ENCODE assay signal across 8 cellular contexts in genomic region chr6:153129873-153130514, GRCh38. TPM values are rescaled to one million over a fixed set of nuclear protein-coding genes. Genes with fewer than 3 reads are reported as not detected.
A peak's percentile ranks its signal among the peaks of the same experiment; 100 is the strongest.
DNase-seq lines count a peak whose midpoint lies in the region; ATAC-seq, FAIRE-seq and TF ChIP-seq lines count a peak whose summit lies in the region.

No MANE protein-coding gene starts in this region.

- TF ChIP-seq CTCF in bronchial epithelial cell (IDR thresholded peaks at IDR 0.05; ENCODE audit: insufficient read depth, low read length, severe bottlenecking) (no peak), testis (IDR thresholded peaks at IDR 0.05) (no peak)

- H3K27ac ChIP-seq in HUES64 (ENCODE audit: low read depth, low read length) (no peak overlapping the region), testis (peak overlapping the region in 1 of 2 donors; percentile 3)

- peaks cover 41% of the 10 kb centered on the region for H3K27me3 ChIP-seq in HUES64 (ENCODE audit: insufficient read depth, low read length)
- H3K27me3 ChIP-seq in bronchial epithelial cell (ENCODE audit: control insufficient read depth, insufficient read depth, low read length) = no peaks in the 10 kb centered on the region
- H3K27me3 ChIP-seq in testis = no peaks in the 10 kb centered on the region

- TF ChIP-seq POLR2A in testis (IDR thresholded peaks at IDR 0.05) = no peak

- FAIRE-seq in bronchial epithelial cell (lab: Jason Lieb, UNC) = no peak

- DNase-seq in Daoy (ENCODE audit: low read depth) (peak; percentile 51), bronchial epithelial cell (ENCODE audit: low read depth) (no peak), left kidney (ENCODE audit: low read depth, low spot score) (peak; percentile 60), testis (no peak)

- ATAC-seq in GM18502 (IDR thresholded peaks at IDR 0.05; ENCODE audit: poor library complexity, unreplicated experiment) (no peak), HG03175 (IDR thresholded peaks at IDR 0.05; ENCODE audit: unreplicated experiment) (no peak)
- no peak for ATAC-seq in activated CD4-positive, CD25-positive, alpha-beta regulatory T cell treated with anti-CD3 and anti-CD28 coated beads, Interleukin-2, amount 50 U/mL, for 24 hours

- H3K4me1 ChIP-seq in HUES64 (ENCODE audit: insufficient read depth, low read length) = peaks cover 9% of the 10 kb centered on the region
- H3K4me1 ChIP-seq in testis = peaks cover 6% of the 10 kb centered on the region

- H3K9ac ChIP-seq in HUES64 (ENCODE audit: low read depth, low read length) = peak overlapping the region; percentile 63

- H3K9me3 ChIP-seq in HUES64 (ENCODE audit: insufficient read depth, low read depth, low read length) = no peaks in the 10 kb centered on the region
- H3K9me3 ChIP-seq in testis = no peaks in the 10 kb centered on the region

- intact Hi-C loops in testis (cut with DNase I; ENCODE audit: low total_unique reads) = no loop called here

- H3K36me3 ChIP-seq in HUES64 (ENCODE audit: insufficient read depth, low read length) (no peaks in the 10 kb centered on the region), bronchial epithelial cell (ENCODE audit: control insufficient read depth, insufficient read depth, low read length) (no peaks in the 10 kb centered on the region), testis (ENCODE audit: low read depth, missing control alignments) (no peaks in the 10 kb centered on the region)

- peak overlapping the region; percentile 94 for H3K4me3 ChIP-seq in HUES64 (ENCODE audit: low read length)
- peak overlapping the region; percentile 50 for H3K4me3 ChIP-seq in bronchial epithelial cell (ENCODE audit: low read depth, low read length)
- H3K4me3 ChIP-seq in testis = peak overlapping the region; percentile 69

- WGBS in HUES64 = under 1% methylated on average over 53 of the region's 53 CpGs
- 1 to 3% methylated on average over 29 to 52 of the region's 53 CpGs for WGBS in testis, 2 donors

RNA-seq across cellular contexts. Expression of gene RGS17, which starts 1.1 kb away (rescaled TPM):
- 8.3 and 8.7 TPM in 2 replicates for total RNA-seq in Daoy (2014; rRNA removed; shearing (Covaris generic))
- 3.2 TPM for polyA plus RNA-seq in HUES64 (2013, experiment 1 of 2)
- 3.6 TPM for polyA plus RNA-seq in HUES64 (2013, experiment 2 of 2)
- total RNA-seq in bronchial epithelial cell = 2.9 and 4.7 TPM in 2 replicates
- total RNA-seq in testis = 1 to 10 TPM; 3.1 to 4.5 TPM
- polyA plus RNA-seq in testis (ENCODE audit: insufficient read depth, low read depth, low replicate concordance) = 0.65 TPM

Comparison
In these comparisons a context has a peak if more than half of its experiments do, and no peak if none do; other contexts are left out.
1. DNase-seq: peak in Daoy (single experiment) and left kidney (single experiment); none in bronchial epithelial cell (single experiment) and testis (single experiment).
2. Peak in every context shown above with its lines, with median percentiles within 50 percentile points of each other: H3K4me3 ChIP-seq.